In genomic region chr12:4041191-4041885, GRCh38 we compare ENCODE assay signal across 28 cellular contexts.
"Had no signal": no experiment of that assay in that cellular context is flagged by ENCODE, and none has a peak within 500 bp of the region (broad histone marks: within the 10 kb centered on the region; RNA-seq: fewer than 3 reads in every experiment).

No MANE protein-coding gene starts in this region.

- H3K9me3 ChIP-seq: gastroesophageal sphincter, left lung, lower lobe of right lung, right atrium auricular region, spleen, tibial nerve had no signal

- H3K36me3 ChIP-seq: gastroesophageal sphincter, left lung, lower lobe of right lung, right atrium auricular region, spleen, tibial nerve had no signal

- H3K4me1 ChIP-seq: gastroesophageal sphincter, left lung, right atrium auricular region, spleen had no signal

- DNase-seq: activated CD4-positive, alpha-beta T cell treated with anti-CD3 and anti-CD28 coated beads for 48 hours; activated CD4-positive, alpha-beta T cell treated with anti-CD3 and anti-CD28 coated beads, Interleukin-2, amount 50 U/mL, for 48 hours; activated CD8-positive, alpha-beta memory T cell treated with anti-CD3 and anti-CD28 coated beads, Interleukin-2, amount 50 U/mL, for 48 hours; activated gamma-delta T cell; activated naive CD4-positive, alpha-beta T cell treated with anti-CD3 and anti-CD28 coated beads, Interleukin-2, amount 50 U/mL, for 16 hours; activated naive CD8-positive, alpha-beta T cell treated with anti-CD3 and anti-CD28 coated beads, Interleukin-2, amount 50 U/mL, for 24 hours; activated T-cell treated with anti-CD3 and anti-CD28 coated beads, Interleukin-2, amount 50 U/mL, for 24 hours; amygdala; central memory CD4-positive, alpha-beta T cell; dermis blood vessel endothelial cell; effector CD4-positive, alpha-beta T cell; erythroblast; head of caudate nucleus; hippocampal formation; kidney glomerular epithelial cell; left lung; lower lobe of right lung; mesendoderm; nucleus accumbens; spleen; stimulated activated naive CD4-positive, alpha-beta T cell; T-helper 1 cell had no signal

- H3K9me3 Mint-ChIP-seq: activated naive CD8-positive, alpha-beta T cell treated with anti-CD3 and anti-CD28 coated beads, Interleukin-2, amount 50 U/mL, for 24 hours; activated T-cell treated with anti-CD3 and anti-CD28 coated beads, Interleukin-2, amount 50 U/mL, for 24 hours had no signal

- FAIRE-seq: endometrium had no signal

- H3K4me3 Mint-ChIP-seq: activated naive CD8-positive, alpha-beta T cell treated with anti-CD3 and anti-CD28 coated beads, Interleukin-2, amount 50 U/mL, for 24 hours; activated T-cell treated with anti-CD3 and anti-CD28 coated beads, Interleukin-2, amount 50 U/mL, for 24 hours had no signal

- H3K9ac ChIP-seq: parathyroid adenoma had no signal

- H3K27me3 ChIP-seq: left lung, right atrium auricular region, tibial nerve had no signal

- H2AFZ ChIP-seq: parathyroid adenoma had no signal

- H3K27me3 Mint-ChIP-seq: activated naive CD8-positive, alpha-beta T cell treated with anti-CD3 and anti-CD28 coated beads, Interleukin-2, amount 50 U/mL, for 24 hours; activated T-cell treated with anti-CD3 and anti-CD28 coated beads, Interleukin-2, amount 50 U/mL, for 24 hours had no signal

- ATAC-seq: activated naive CD8-positive, alpha-beta T cell treated with anti-CD3 and anti-CD28 coated beads, Interleukin-2, amount 50 U/mL, for 24 hours; gastroesophageal sphincter; left lung; lower lobe of right lung had no signal

- H3K27ac Mint-ChIP-seq: activated naive CD8-positive, alpha-beta T cell treated with anti-CD3 and anti-CD28 coated beads, Interleukin-2, amount 50 U/mL, for 24 hours; activated T-cell treated with anti-CD3 and anti-CD28 coated beads, Interleukin-2, amount 50 U/mL, for 24 hours had no signal

- H3K79me2 ChIP-seq: parathyroid adenoma had no signal

- H3K4me3 ChIP-seq: gastroesophageal sphincter, left lung, lower lobe of right lung, right atrium auricular region, spleen, tibial nerve had no signal

- H3K27ac ChIP-seq: gastroesophageal sphincter, left lung, lower lobe of right lung, parathyroid adenoma, right atrium auricular region, spleen, tibial nerve, VCaP had no signal
